18 cellular contexts compared by ENCODE assay signal in genomic region chr12:131466306-131466705, GRCh38.
DNase-seq lines count a peak whose midpoint lies in the region; ATAC-seq and TF ChIP-seq lines count a peak whose summit lies in the region.
"Had no signal": no experiment of that assay in that cellular context is flagged by ENCODE, and none has a peak within 500 bp of the region (broad histone marks: within the 10 kb centered on the region; RNA-seq: fewer than 3 reads in every experiment).

No MANE protein-coding gene starts in this region.

- H3K27ac ChIP-seq in IMR-90 (ENCODE audit: insufficient read depth, low read length) (no peak overlapping the region), stomach (no peak overlapping the region)
- H3K27ac ChIP-seq: BLaER1, C4-2B, GM23248 had no signal

- H3K27me3 ChIP-seq in IMR-90 (ENCODE audit: control insufficient read depth, insufficient read depth, low read length) (no peaks in the 10 kb centered on the region), stomach (peaks cover 0 to 32% (median 0%) of the 10 kb centered on the region in 3 donors)
- H3K27me3 ChIP-seq: BLaER1 had no signal

- TF ChIP-seq CTCF in IMR-90 (conservative IDR thresholded peaks at IDR 0.05; ENCODE audit: low read depth, low read length) (no peak), stomach (IDR thresholded peaks at IDR 0.05) (no peak)

- intact Hi-C loops in IMR-90 (cut with micrococcal nuclease): no loop called here
- intact Hi-C loops in stomach (cut with DNase I; ENCODE audit: low total_unique reads): no loop called here

- no peak for TF ChIP-seq EP300 in stomach (IDR thresholded peaks at IDR 0.05)

- H2BK120ac ChIP-seq in IMR-90 (ENCODE audit: low read depth, low read length): no peak overlapping the region

- no TSS peak for BruUV-seq in IMR-90 (replicated peaks; lab: Mats Ljungman, UMichigan)

- H3K27me3 Mint-ChIP-seq in activated T-helper 17 cell treated with anti-CD3 and anti-CD28 coated beads, Interleukin-2, amount 50 U/mL, for 72 hours: peaks cover 7% of the 10 kb centered on the region
- H3K27me3 Mint-ChIP-seq: CD4-positive, CD25-positive, alpha-beta regulatory T cell had no signal

- H3K4ac ChIP-seq in IMR-90 (ENCODE audit: low read depth, low read length): no peak overlapping the region

- TF ChIP-seq POLR2A in IMR-90 (IDR thresholded peaks at IDR 0.05; ENCODE audit: low read depth, low read length) (no peak), stomach (IDR thresholded peaks at IDR 0.05) (no peak)

- H3K14ac ChIP-seq in IMR-90 (replicated peaks; ENCODE audit: low read depth, low read length): no peak overlapping the region

- no peak overlapping the region for H2BK15ac ChIP-seq in IMR-90 (ENCODE audit: low read depth, low read length)

- no peak overlapping the region for H4K5ac ChIP-seq in IMR-90 (ENCODE audit: low read depth, low read length)

- WGBS in IMR-90 (ENCODE audit: extremely low coverage in 2 of 2, insufficient read length in 1 of 2), 2 experiments: 57% methylated on average over 1 of the region's 5 CpGs; no CpG with 5 or more reads in 1 of the 2 experiments
- whole genome bisulfite sequencing in stomach, 5 donors: 71 to 93% (median 82%) methylated on average over 4 to 5 of the region's 5 CpGs

- in situ Hi-C loops in IMR-90 (cut with MboI; ENCODE audit: low sequenced_read_pairs): no loop called here

- H3K9me3 ChIP-seq in IMR-90 (ENCODE audit: control insufficient read depth, insufficient read depth, low read length): peaks cover 14% of the 10 kb centered on the region
- H3K9me3 ChIP-seq in stomach: peaks cover 4 to 14% (median 8%) of the 10 kb centered on the region in 4 donors
- H3K9me3 ChIP-seq: BLaER1, Caco-2 had no signal

- H3K36me3 Mint-ChIP-seq in activated T-helper 17 cell treated with anti-CD3 and anti-CD28 coated beads, Interleukin-2, amount 50 U/mL, for 72 hours (ENCODE audit: low read depth): no peaks in the 10 kb centered on the region
- H3K36me3 Mint-ChIP-seq: CD4-positive, CD25-positive, alpha-beta regulatory T cell; CD8-positive, alpha-beta T cell had no signal

- H3K4me3 ChIP-seq in IMR-90 (ENCODE audit: insufficient read depth, low read depth, low read length) (no peak overlapping the region), stomach (no peak overlapping the region)
- H3K4me3 ChIP-seq: BLaER1, GM23248 had no signal

- H3K4me2 ChIP-seq in IMR-90 (ENCODE audit: low read depth, low read length): no peak overlapping the region
- H3K4me2 ChIP-seq: BLaER1 had no signal

- H3K4me1 ChIP-seq in IMR-90 (ENCODE audit: control insufficient read depth, insufficient read depth, low read length) (no peaks in the 10 kb centered on the region), stomach (no peaks in the 10 kb centered on the region)
- H3K4me1 ChIP-seq: Caco-2 had no signal

- DNase-seq in IMR-90 (no peak), ecto neural progenitor cell (ENCODE audit: low spot score) (peak; percentile 42), left lobe of liver (ENCODE audit: low spot score) (peak; percentile 15), stomach (peak; percentile 1), kidney tubule cell (ENCODE audit: low spot score) (no peak)
- DNase-seq: Caco-2; CD4-positive, CD25-positive, alpha-beta regulatory T cell; DMS153; DND-41; GM23248; H7 had no signal

- no peak overlapping the region for H3K9ac ChIP-seq in IMR-90 (ENCODE audit: low read depth, low read length)
- H3K9ac ChIP-seq: BLaER1, GM23248 had no signal

- no peak overlapping the region for H4K8ac ChIP-seq in IMR-90 (ENCODE audit: low read depth in 2 of 2, low read length in 2 of 2)

- peak overlapping the region; percentile 50 for H2AK9ac ChIP-seq in IMR-90 (replicated peaks; ENCODE audit: low read depth, low read length, poor library complexity)

- H2BK20ac ChIP-seq in IMR-90 (ENCODE audit: low read depth, low read length): no peak overlapping the region

- no peak overlapping the region for H3K56ac ChIP-seq in IMR-90 (ENCODE audit: extremely low read depth, insufficient read depth, low read length)

- no peak overlapping the region for H4K91ac ChIP-seq in IMR-90 (ENCODE audit: insufficient read depth, low read depth, low read length)

- no peak overlapping the region for H3K27ac Mint-ChIP-seq in activated T-helper 17 cell treated with anti-CD3 and anti-CD28 coated beads, Interleukin-2, amount 50 U/mL, for 72 hours
- H3K27ac Mint-ChIP-seq: B cell; CD4-positive, CD25-positive, alpha-beta regulatory T cell; CD8-positive, alpha-beta T cell had no signal

- no peaks in the 10 kb centered on the region for H4K20me1 ChIP-seq in IMR-90 (ENCODE audit: insufficient read depth, low read length)
- H4K20me1 ChIP-seq: BLaER1 had no signal

- H3K4me3 Mint-ChIP-seq in activated T-helper 17 cell treated with anti-CD3 and anti-CD28 coated beads, Interleukin-2, amount 50 U/mL, for 72 hours: no peak overlapping the region
- H3K4me3 Mint-ChIP-seq: B cell; CD4-positive, CD25-positive, alpha-beta regulatory T cell; CD8-positive, alpha-beta T cell had no signal

- TF ChIP-seq RAD21 in IMR-90 (IDR thresholded peaks at IDR 0.05; ENCODE audit: low read length): no peak

- no peak overlapping the region for H2BK5ac ChIP-seq in IMR-90 (ENCODE audit: low read depth, low read length, poor library complexity, severe bottlenecking)

- H3K4me1 Mint-ChIP-seq in activated T-helper 17 cell treated with anti-CD3 and anti-CD28 coated beads, Interleukin-2, amount 50 U/mL, for 72 hours: no peaks in the 10 kb centered on the region
- H3K4me1 Mint-ChIP-seq: B cell; CD4-positive, CD25-positive, alpha-beta regulatory T cell had no signal

- no peak overlapping the region for H2AFZ ChIP-seq in IMR-90 (replicated peaks; ENCODE audit: low read length, poor library complexity)
- H2AFZ ChIP-seq: GM23248 had no signal

- H3K36me3 ChIP-seq in IMR-90 (ENCODE audit: control insufficient read depth, insufficient read depth, low read length): no peaks in the 10 kb centered on the region
- no peaks in the 10 kb centered on the region for H3K36me3 ChIP-seq in stomach
- H3K36me3 ChIP-seq: BLaER1 had no signal

- ATAC-seq in IMR-90 (ENCODE audit: low read depth): no peak
- ATAC-seq in left lobe of liver: no peak
- no peak for ATAC-seq in GM21390 (IDR thresholded peaks at IDR 0.05; ENCODE audit: unreplicated experiment)
- no peak for ATAC-seq in activated T-helper 17 cell treated with anti-CD3 and anti-CD28 coated beads, Interleukin-2, amount 50 U/mL, for 72 hours (replicated peaks)
- ATAC-seq: CD8-positive, alpha-beta T cell; HCT116 had no signal

- CTCF ChIA-PET in IMR-90 (lab: Yijun Ruan, JAX): no interaction called here

- no peak overlapping the region for H3K18ac ChIP-seq in IMR-90 (ENCODE audit: low read depth, low read length)

- H3K9me3 Mint-ChIP-seq in activated T-helper 17 cell treated with anti-CD3 and anti-CD28 coated beads, Interleukin-2, amount 50 U/mL, for 72 hours: no peaks in the 10 kb centered on the region
- H3K9me3 Mint-ChIP-seq: CD4-positive, CD25-positive, alpha-beta regulatory T cell; CD8-positive, alpha-beta T cell had no signal

- dilution Hi-C loops in IMR-90 (cut with HindIII; ENCODE audit: low sequenced_read_pairs, unreplicated experiment): no loop called here

- no peaks in the 10 kb centered on the region for H3K9me1 ChIP-seq in IMR-90 (ENCODE audit: insufficient read depth, low read length)

- no peak overlapping the region for H3K23ac ChIP-seq in IMR-90 (ENCODE audit: low read depth, low read length)

- POLR2A ChIA-PET in IMR-90 (lab: Charles Lee; ENCODE audit: unreplicated experiment): no interaction called here

- H2AK5ac ChIP-seq in IMR-90 (ENCODE audit: low read depth, low read length): no peak overlapping the region

- H3K79me1 ChIP-seq in IMR-90 (ENCODE audit: low read depth in 1 of 2, low read length in 2 of 2): no peaks in the 10 kb centered on the region

TF ChIP-seq in IMR-90, 13 proteins besides CTCF, POLR2A, EP300 and RAD21:
- no peak for TF ChIP-seq MXI1 (IDR thresholded peaks at IDR 0.05; ENCODE audit: borderline replicate concordance, low read depth, low read length)
- TF ChIP-seq CHD1 (IDR thresholded peaks at IDR 0.05; ENCODE audit: low read depth, low read length): no peak
- no peak for TF ChIP-seq NFE2L2 (IDR thresholded peaks at IDR 0.05; ENCODE audit: low read depth, low read length)
- TF ChIP-seq RCOR1 (IDR thresholded peaks at IDR 0.05; ENCODE audit: insufficient replicate concordance, low read length): no peak
- no peak for TF ChIP-seq BHLHE40 (IDR thresholded peaks at IDR 0.05; ENCODE audit: low read depth, low read length)
- no peak for TF ChIP-seq SMC3 (IDR thresholded peaks at IDR 0.05; ENCODE audit: low read depth, low read length)
- TF ChIP-seq MAZ (IDR thresholded peaks at IDR 0.05; ENCODE audit: borderline replicate concordance, low read depth, low read length): no peak
- TF ChIP-seq MAFK (IDR thresholded peaks at IDR 0.05; ENCODE audit: low read depth, low read length): no peak
- TF ChIP-seq, protein P1, sequence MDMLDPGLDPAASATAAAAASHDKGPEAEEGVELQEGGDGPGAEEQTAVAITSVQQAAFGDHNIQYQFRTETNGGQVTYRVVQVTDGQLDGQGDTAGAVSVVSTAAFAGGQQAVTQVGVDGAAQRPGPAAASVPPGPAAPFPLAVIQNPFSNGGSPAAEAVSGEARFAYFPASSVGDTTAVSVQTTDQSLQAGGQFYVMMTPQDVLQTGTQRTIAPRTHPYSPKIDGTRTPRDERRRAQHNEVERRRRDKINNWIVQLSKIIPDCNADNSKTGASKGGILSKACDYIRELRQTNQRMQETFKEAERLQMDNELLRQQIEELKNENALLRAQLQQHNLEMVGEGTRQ (IDR thresholded peaks at IDR 0.05; ENCODE audit: low read depth, low read length): no peak
- TF ChIP-seq RFX5 (IDR thresholded peaks at IDR 0.05; ENCODE audit: low read depth, low read length): no peak
- no peak for TF ChIP-seq CEBPB (IDR thresholded peaks at IDR 0.05; ENCODE audit: low read depth, low read length)
- TF ChIP-seq ELK1 (IDR thresholded peaks at IDR 0.05; ENCODE audit: borderline replicate concordance, low read depth, low read length): no peak

Comparison
In these comparisons a context has a peak if more than half of its experiments do, and no peak if none do; other contexts are left out.
1. DNase-seq: peak in ecto neural progenitor cell (single experiment), left lobe of liver (single experiment) and stomach (single experiment); none in IMR-90 (single experiment) and kidney tubule cell (single experiment).